ENCODE assay signal across 1 cellular context in genomic region chr6:35166160-35166919, GRCh38.
TF ChIP-seq lines count a peak whose summit lies in the region.

No MANE protein-coding gene starts in this region.

TF ChIP-seq in GM23338, 12 proteins besides CTCF, POLR2A, EP300 and RAD21 (continued from another document):
- TF ChIP-seq, protein P1, sequence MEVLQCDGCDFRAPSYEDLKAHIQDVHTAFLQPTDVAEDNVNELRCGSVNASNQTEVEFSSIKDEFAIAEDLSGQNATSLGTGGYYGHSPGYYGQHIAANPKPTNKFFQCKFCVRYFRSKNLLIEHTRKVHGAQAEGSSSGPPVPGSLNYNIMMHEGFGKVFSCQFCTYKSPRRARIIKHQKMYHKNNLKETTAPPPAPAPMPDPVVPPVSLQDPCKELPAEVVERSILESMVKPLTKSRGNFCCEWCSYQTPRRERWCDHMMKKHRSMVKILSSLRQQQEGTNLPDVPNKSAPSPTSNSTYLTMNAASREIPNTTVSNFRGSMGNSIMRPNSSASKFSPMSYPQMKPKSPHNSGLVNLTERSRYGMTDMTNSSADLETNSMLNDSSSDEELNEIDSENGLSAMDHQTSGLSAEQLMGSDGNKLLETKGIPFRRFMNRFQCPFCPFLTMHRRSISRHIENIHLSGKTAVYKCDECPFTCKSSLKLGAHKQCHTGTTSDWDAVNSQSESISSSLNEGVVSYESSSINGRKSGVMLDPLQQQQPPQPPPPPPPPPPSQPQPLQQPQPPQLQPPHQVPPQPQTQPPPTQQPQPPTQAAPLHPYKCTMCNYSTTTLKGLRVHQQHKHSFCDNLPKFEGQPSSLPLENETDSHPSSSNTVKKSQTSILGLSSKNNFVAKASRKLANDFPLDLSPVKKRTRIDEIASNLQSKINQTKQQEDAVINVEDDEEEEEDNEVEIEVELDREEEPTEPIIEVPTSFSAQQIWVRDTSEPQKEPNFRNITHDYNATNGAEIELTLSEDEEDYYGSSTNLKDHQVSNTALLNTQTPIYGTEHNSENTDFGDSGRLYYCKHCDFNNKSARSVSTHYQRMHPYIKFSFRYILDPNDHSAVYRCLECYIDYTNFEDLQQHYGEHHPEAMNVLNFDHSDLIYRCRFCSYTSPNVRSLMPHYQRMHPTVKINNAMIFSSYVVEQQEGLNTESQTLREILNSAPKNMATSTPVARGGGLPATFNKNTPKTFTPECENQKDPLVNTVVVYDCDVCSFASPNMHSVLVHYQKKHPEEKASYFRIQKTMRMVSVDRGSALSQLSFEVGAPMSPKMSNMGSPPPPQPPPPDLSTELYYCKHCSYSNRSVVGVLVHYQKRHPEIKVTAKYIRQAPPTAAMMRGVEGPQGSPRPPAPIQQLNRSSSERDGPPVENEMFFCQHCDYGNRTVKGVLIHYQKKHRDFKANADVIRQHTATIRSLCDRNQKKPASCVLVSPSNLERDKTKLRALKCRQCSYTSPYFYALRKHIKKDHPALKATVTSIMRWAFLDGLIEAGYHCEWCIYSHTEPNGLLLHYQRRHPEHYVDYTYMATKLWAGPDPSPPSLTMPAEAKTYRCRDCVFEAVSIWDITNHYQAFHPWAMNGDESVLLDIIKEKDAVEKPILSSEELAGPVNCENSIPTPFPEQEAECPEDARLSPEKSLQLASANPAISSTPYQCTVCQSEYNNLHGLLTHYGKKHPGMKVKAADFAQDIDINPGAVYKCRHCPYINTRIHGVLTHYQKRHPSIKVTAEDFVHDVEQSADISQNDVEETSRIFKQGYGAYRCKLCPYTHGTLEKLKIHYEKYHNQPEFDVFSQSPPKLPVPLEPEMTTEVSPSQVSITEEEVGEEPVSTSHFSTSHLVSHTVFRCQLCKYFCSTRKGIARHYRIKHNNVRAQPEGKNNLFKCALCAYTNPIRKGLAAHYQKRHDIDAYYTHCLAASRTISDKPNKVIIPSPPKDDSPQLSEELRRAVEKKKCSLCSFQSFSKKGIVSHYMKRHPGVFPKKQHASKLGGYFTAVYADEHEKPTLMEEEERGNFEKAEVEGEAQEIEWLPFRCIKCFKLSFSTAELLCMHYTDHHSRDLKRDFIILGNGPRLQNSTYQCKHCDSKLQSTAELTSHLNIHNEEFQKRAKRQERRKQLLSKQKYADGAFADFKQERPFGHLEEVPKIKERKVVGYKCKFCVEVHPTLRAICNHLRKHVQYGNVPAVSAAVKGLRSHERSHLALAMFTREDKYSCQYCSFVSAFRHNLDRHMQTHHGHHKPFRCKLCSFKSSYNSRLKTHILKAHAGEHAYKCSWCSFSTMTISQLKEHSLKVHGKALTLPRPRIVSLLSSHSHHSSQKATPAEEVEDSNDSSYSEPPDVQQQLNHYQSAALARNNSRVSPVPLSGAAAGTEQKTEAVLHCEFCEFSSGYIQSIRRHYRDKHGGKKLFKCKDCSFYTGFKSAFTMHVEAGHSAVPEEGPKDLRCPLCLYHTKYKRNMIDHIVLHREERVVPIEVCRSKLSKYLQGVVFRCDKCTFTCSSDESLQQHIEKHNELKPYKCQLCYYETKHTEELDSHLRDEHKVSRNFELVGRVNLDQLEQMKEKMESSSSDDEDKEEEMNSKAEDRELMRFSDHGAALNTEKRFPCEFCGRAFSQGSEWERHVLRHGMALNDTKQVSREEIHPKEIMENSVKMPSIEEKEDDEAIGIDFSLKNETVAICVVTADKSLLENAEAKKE (CRISPR knock-in tag; IDR thresholded peaks at IDR 0.05), result no peak
- TF ChIP-seq JUNB (IDR thresholded peaks at IDR 0.05; ENCODE audit: unreplicated experiment) (no peak), EZH2phosphoT487 (IDR thresholded peaks at IDR 0.05; ENCODE audit: unreplicated experiment) (no peak), EZH2 (IDR thresholded peaks at IDR 0.05; ENCODE audit: low read depth, unreplicated experiment) (no peak), POLR2AphosphoS5 (IDR thresholded peaks at IDR 0.05; ENCODE audit: low read depth) (no peak), ZNF114 (CRISPR knock-in tag; IDR thresholded peaks at IDR 0.05) (no peak), STAT1 (IDR thresholded peaks at IDR 0.05; ENCODE audit: unreplicated experiment) (no peak), NANOG (IDR thresholded peaks at IDR 0.05; ENCODE audit: borderline replicate concordance) (no peak), ETS1 (IDR thresholded peaks at IDR 0.05) (no peak)
- TF ChIP-seq, protein P2, sequence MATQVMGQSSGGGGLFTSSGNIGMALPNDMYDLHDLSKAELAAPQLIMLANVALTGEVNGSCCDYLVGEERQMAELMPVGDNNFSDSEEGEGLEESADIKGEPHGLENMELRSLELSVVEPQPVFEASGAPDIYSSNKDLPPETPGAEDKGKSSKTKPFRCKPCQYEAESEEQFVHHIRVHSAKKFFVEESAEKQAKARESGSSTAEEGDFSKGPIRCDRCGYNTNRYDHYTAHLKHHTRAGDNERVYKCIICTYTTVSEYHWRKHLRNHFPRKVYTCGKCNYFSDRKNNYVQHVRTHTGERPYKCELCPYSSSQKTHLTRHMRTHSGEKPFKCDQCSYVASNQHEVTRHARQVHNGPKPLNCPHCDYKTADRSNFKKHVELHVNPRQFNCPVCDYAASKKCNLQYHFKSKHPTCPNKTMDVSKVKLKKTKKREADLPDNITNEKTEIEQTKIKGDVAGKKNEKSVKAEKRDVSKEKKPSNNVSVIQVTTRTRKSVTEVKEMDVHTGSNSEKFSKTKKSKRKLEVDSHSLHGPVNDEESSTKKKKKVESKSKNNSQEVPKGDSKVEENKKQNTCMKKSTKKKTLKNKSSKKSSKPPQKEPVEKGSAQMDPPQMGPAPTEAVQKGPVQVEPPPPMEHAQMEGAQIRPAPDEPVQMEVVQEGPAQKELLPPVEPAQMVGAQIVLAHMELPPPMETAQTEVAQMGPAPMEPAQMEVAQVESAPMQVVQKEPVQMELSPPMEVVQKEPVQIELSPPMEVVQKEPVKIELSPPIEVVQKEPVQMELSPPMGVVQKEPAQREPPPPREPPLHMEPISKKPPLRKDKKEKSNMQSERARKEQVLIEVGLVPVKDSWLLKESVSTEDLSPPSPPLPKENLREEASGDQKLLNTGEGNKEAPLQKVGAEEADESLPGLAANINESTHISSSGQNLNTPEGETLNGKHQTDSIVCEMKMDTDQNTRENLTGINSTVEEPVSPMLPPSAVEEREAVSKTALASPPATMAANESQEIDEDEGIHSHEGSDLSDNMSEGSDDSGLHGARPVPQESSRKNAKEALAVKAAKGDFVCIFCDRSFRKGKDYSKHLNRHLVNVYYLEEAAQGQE (IDR thresholded peaks at IDR 0.05; ENCODE audit: unreplicated experiment), result no peak
